Comparison of ENCODE assay signal across 20 cellular contexts in genomic region chr3:11302444-11302843, GRCh38. TPM values are rescaled to one million over a fixed set of nuclear protein-coding genes. Genes with fewer than 3 reads are reported as not detected.
DNase-seq lines count a peak whose midpoint lies in the region; ATAC-seq, FAIRE-seq and TF ChIP-seq lines count a peak whose summit lies in the region.
"Had no signal": no experiment of that assay in that cellular context is flagged by ENCODE, and none has a peak within 500 bp of the region (broad histone marks: within the 10 kb centered on the region; RNA-seq: fewer than 3 reads in every experiment).

No MANE protein-coding gene starts in this region.

- ATAC-seq in activated naive CD8-positive, alpha-beta T cell treated with anti-CD3 and anti-CD28 coated beads, Interleukin-2, amount 50 U/mL, for 24 hours, result no peak
- peak; percentile 32 for ATAC-seq in left lung
- ATAC-seq: A549 had no signal

- DNase-seq in DMS53 (lab: John Stamatoyannopoulos, UW), result peak; percentile 2
- no peak for DNase-seq in DMS53 treated with DMSO at 0.1 percent for 48 hours (lab: John Stamatoyannopoulos, UW; ENCODE audit: unreplicated experiment)
- no peak for DNase-seq in activated naive CD8-positive, alpha-beta T cell treated with anti-CD3 and anti-CD28 coated beads, Interleukin-2, amount 50 U/mL, for 24 hours
- DNase-seq in activated naive CD8-positive, alpha-beta T cell treated with anti-CD3 and anti-CD28 coated beads for 36 hours, result no peak
- no peak for DNase-seq in left lung
- no peak for DNase-seq in NCI-H774 (lab: John Stamatoyannopoulos, UW)
- DNase-seq in H54 (ENCODE audit: insufficient read length, low spot score), result no peak
- DNase-seq: AML-193; Caco-2; CD4-positive, alpha-beta T cell; DMS79 treated with DMSO at 0.1 percent for 48 hours; GF-D8; GM23248; HCEC 1CT had no signal

- intact Hi-C loops in left lung (cut with DNase I), result no loop called here

- TF ChIP-seq POLR2A in H54 (IDR thresholded peaks at IDR 0.05; ENCODE audit: low read depth, low read length), result no peak

- H3K27me3 Mint-ChIP-seq in activated naive CD8-positive, alpha-beta T cell treated with anti-CD3 and anti-CD28 coated beads, Interleukin-2, amount 50 U/mL, for 24 hours, result no peaks in the 10 kb centered on the region
- H3K27me3 Mint-ChIP-seq in activated naive CD8-positive, alpha-beta T cell treated with anti-CD3 and anti-CD28 coated beads for 36 hours, result no peaks in the 10 kb centered on the region
- H3K27me3 Mint-ChIP-seq: CD4-positive, alpha-beta T cell had no signal

- no peak overlapping the region for H3K27ac ChIP-seq in left lung
- H3K27ac ChIP-seq: 22Rv1, A549, C4-2B, GM23248 had no signal

- peaks cover 3 to 28% of the 10 kb centered on the region in 2 donors for H3K4me1 ChIP-seq in left lung
- H3K4me1 ChIP-seq: Caco-2 had no signal

- no peak overlapping the region for H3K4me3 ChIP-seq in left lung
- H3K4me3 ChIP-seq: A549, GM23248 had no signal

- H3K9me3 ChIP-seq in left lung, result no peaks in the 10 kb centered on the region
- H3K9me3 ChIP-seq: A549, Caco-2 had no signal

- TF ChIP-seq CTCF in left lung (IDR thresholded peaks at IDR 0.05), result no peak

- H3K27me3 ChIP-seq in left lung, result no peaks in the 10 kb centered on the region

- H3K4me1 Mint-ChIP-seq in activated naive CD8-positive, alpha-beta T cell treated with anti-CD3 and anti-CD28 coated beads, Interleukin-2, amount 50 U/mL, for 24 hours, result peaks cover 39% of the 10 kb centered on the region
- H3K4me1 Mint-ChIP-seq in activated naive CD8-positive, alpha-beta T cell treated with anti-CD3 and anti-CD28 coated beads for 36 hours, result peaks cover 30% of the 10 kb centered on the region

- H3K36me3 Mint-ChIP-seq in activated naive CD8-positive, alpha-beta T cell treated with anti-CD3 and anti-CD28 coated beads, Interleukin-2, amount 50 U/mL, for 24 hours (ENCODE audit: low read depth), result peaks cover 71% of the 10 kb centered on the region
- H3K36me3 Mint-ChIP-seq in activated naive CD8-positive, alpha-beta T cell treated with anti-CD3 and anti-CD28 coated beads for 36 hours, result peaks cover 42% of the 10 kb centered on the region

- FAIRE-seq in H54 (lab: Jason Lieb, UNC), result no peak
- FAIRE-seq: A549, D721Med, GM19239, HTR-8/SVneo had no signal

- H3K9me3 Mint-ChIP-seq in activated naive CD8-positive, alpha-beta T cell treated with anti-CD3 and anti-CD28 coated beads, Interleukin-2, amount 50 U/mL, for 24 hours, result no peaks in the 10 kb centered on the region
- H3K9me3 Mint-ChIP-seq in activated naive CD8-positive, alpha-beta T cell treated with anti-CD3 and anti-CD28 coated beads for 36 hours, result no peaks in the 10 kb centered on the region
- H3K9me3 Mint-ChIP-seq: CD4-positive, alpha-beta T cell had no signal

- H3K4me3 Mint-ChIP-seq in activated naive CD8-positive, alpha-beta T cell treated with anti-CD3 and anti-CD28 coated beads, Interleukin-2, amount 50 U/mL, for 24 hours, result no peak overlapping the region
- H3K4me3 Mint-ChIP-seq in activated naive CD8-positive, alpha-beta T cell treated with anti-CD3 and anti-CD28 coated beads for 36 hours, result no peak overlapping the region
- H3K4me3 Mint-ChIP-seq: CD4-positive, alpha-beta T cell had no signal

- peaks cover 0 to 82% of the 10 kb centered on the region in 2 donors for H3K36me3 ChIP-seq in left lung

- peak overlapping the region; percentile 32 for H3K27ac Mint-ChIP-seq in activated naive CD8-positive, alpha-beta T cell treated with anti-CD3 and anti-CD28 coated beads, Interleukin-2, amount 50 U/mL, for 24 hours
- H3K27ac Mint-ChIP-seq in activated naive CD8-positive, alpha-beta T cell treated with anti-CD3 and anti-CD28 coated beads for 36 hours, result no peak overlapping the region
- H3K27ac Mint-ChIP-seq: CD4-positive, alpha-beta T cell had no signal

RNA-seq across cellular contexts. Expression of gene ATG7, which starts 30.2 kb away (rescaled TPM):
- 10 to 100 TPM; 25.1 to 28.2 TPM for total RNA-seq in activated naive CD8-positive, alpha-beta T cell treated with anti-CD3 and anti-CD28 coated beads for 36 hours
- 10 to 100 TPM; 41.9 to 73.3 TPM for total RNA-seq in left lung
